12 cellular contexts compared by ENCODE assay signal in genomic region chr19:51501594-51502263, GRCh38. TPM values are rescaled to one million over a fixed set of nuclear protein-coding genes. Genes with fewer than 3 reads are reported as not detected.
DNase-seq lines count a peak whose midpoint lies in the region; ATAC-seq and TF ChIP-seq lines count a peak whose summit lies in the region.
"Had no signal": no experiment of that assay in that cellular context is flagged by ENCODE, and none has a peak within 500 bp of the region (broad histone marks: within the 10 kb centered on the region; RNA-seq: fewer than 3 reads in every experiment).

Gene SIGLEC12 (minus strand): TSS chr19:51501800. CDS start chr19:51501733, 67 bp downstream.

- H3K4me3 ChIP-seq in spleen: peak within 1 kb of the TSS in 3 of 8 donors; percentile 7 to 52 (median 38)
- H3K4me3 ChIP-seq: body of pancreas, HAP-1 had no signal

- peak within 1 kb of the TSS; percentile 61 for H3K27ac ChIP-seq in KOPT-K1 (ENCODE audit: low read depth, low read length, poor library complexity, severe bottlenecking)
- peak within 1 kb of the TSS in 4 of 8 donors; percentile 53 to 72 (median 63) for H3K27ac ChIP-seq in spleen
- H3K27ac ChIP-seq: body of pancreas, parathyroid adenoma had no signal

- peak within 1 kb of the TSS; percentile 46 for H3K4me3 Mint-ChIP-seq in T-helper 1 cell treated with Interleukin-12 subunit alpha and Interleukin-12 subunit beta and Interleukin-4 antibody, amounts not matched to agents 30 μg/mL and 1 μg/mL, for 36 hours

- H3K4me1 Mint-ChIP-seq in T-helper 1 cell treated with Interleukin-12 subunit alpha and Interleukin-12 subunit beta and Interleukin-4 antibody, amounts not matched to agents 30 μg/mL and 1 μg/mL, for 36 hours (ENCODE audit: low read depth): peaks cover 14% of the 10 kb centered on the region

- peaks cover 21% of the 10 kb centered on the region for H3K9me3 Mint-ChIP-seq in T-helper 1 cell treated with Interleukin-12 subunit alpha and Interleukin-12 subunit beta and Interleukin-4 antibody, amounts not matched to agents 30 μg/mL and 1 μg/mL, for 36 hours

- no peak for TF ChIP-seq POLR2A in spleen (IDR thresholded peaks at IDR 0.05)

- intact Hi-C loops in spleen (cut with DNase I; ENCODE audit: low total_unique reads): no loop called here

- H3K9me3 ChIP-seq in KOPT-K1 (ENCODE audit: insufficient read depth, low read length, poor library complexity, severe bottlenecking) (peaks cover 10% of the 10 kb centered on the region), spleen (peaks cover 0 to 12% (median 0%) of the 10 kb centered on the region in 8 donors)
- H3K9me3 ChIP-seq: body of pancreas, HAP-1 had no signal

- peaks cover 0 to 8% (median 0%) of the 10 kb centered on the region in 7 donors for H3K27me3 ChIP-seq in spleen (replicated peaks in 1 of 7)
- H3K27me3 ChIP-seq: body of pancreas had no signal

- WGBS in spleen, 5 donors: 27 to 46% (median 35%) methylated on average over 12 of the region's 12 CpGs

- H3K27ac Mint-ChIP-seq in T-helper 1 cell treated with Interleukin-12 subunit alpha and Interleukin-12 subunit beta and Interleukin-4 antibody, amounts not matched to agents 30 μg/mL and 1 μg/mL, for 36 hours: no peak within 1 kb of the TSS

- peaks cover 11% of the 10 kb centered on the region for H3K27me3 Mint-ChIP-seq in T-helper 1 cell treated with Interleukin-12 subunit alpha and Interleukin-12 subunit beta and Interleukin-4 antibody, amounts not matched to agents 30 μg/mL and 1 μg/mL, for 36 hours (ENCODE audit: low read depth)

- peak in 1 of 11 experiments; percentile 12 for TF ChIP-seq CTCF in spleen (IDR thresholded peaks at IDR 0.05 in 8 of 11, conservative IDR thresholded peaks at IDR 0.05 in 3 of 11)

- ATAC-seq in HG03439 (IDR thresholded peaks at IDR 0.05; ENCODE audit: unreplicated experiment): no peak
- no peak for ATAC-seq in HG02852 (IDR thresholded peaks at IDR 0.05; ENCODE audit: unreplicated experiment)
- ATAC-seq: body of pancreas had no signal

- H3K36me3 ChIP-seq in KOPT-K1 (ENCODE audit: insufficient read depth, low read length): no peaks in the 10 kb centered on the region
- no peaks in the 10 kb centered on the region for H3K36me3 ChIP-seq in spleen
- H3K36me3 ChIP-seq: HAP-1 had no signal

- peaks cover 3% of the 10 kb centered on the region for H3K36me3 Mint-ChIP-seq in T-helper 1 cell treated with Interleukin-12 subunit alpha and Interleukin-12 subunit beta and Interleukin-4 antibody, amounts not matched to agents 30 μg/mL and 1 μg/mL, for 36 hours (ENCODE audit: low read depth)

- peak; percentile 38 for DNase-seq in globus pallidus (ENCODE audit: low spot score)
- peak; percentile 89 for DNase-seq in spleen
- DNase-seq in NCI-H526 (lab: John Stamatoyannopoulos, UW): no peak
- no peak for DNase-seq in dermis blood vessel endothelial cell
- DNase-seq: NCI-H1417 treated with DMSO at 0.1 percent for 48 hours had no signal

- H3K4me1 ChIP-seq in spleen: peaks cover 0 to 27% (median 11%) of the 10 kb centered on the region in 6 donors
- H3K4me1 ChIP-seq: body of pancreas, HAP-1, parathyroid adenoma had no signal

RNA-seq across cellular contexts. Expression of gene SIGLEC12, which starts in this region (rescaled TPM):
- total RNA-seq in spleen (10 to 100 TPM in 3 of 7 donors, 1 to 10 TPM in 4; 4.0 to 65.1 (median 7.0) TPM), dermis blood vessel endothelial cell (not detected in 2 replicates)
- 1 to 10 TPM; 2.0 to 5.3 (median 2.4) TPM for polyA plus RNA-seq in spleen
- total RNA-seq: body of pancreas had no signal

Comparison
In these comparisons a context has a peak if more than half of its experiments do, and no peak if none do; other contexts are left out.
1. DNase-seq: peak in globus pallidus (single experiment) and spleen (single experiment); none in NCI-H526 (0 of 2) and dermis blood vessel endothelial cell (single experiment).